2 cellular contexts compared by ENCODE assay signal in genomic region chr13:99415014-99415650, GRCh38.
TF ChIP-seq lines count a peak whose summit lies in the region.

No MANE protein-coding gene starts in this region.

TF ChIP-seq in GM12878, 131 proteins besides CTCF, POLR2A, EP300 and RAD21:
- TF ChIP-seq TCF3 (IDR thresholded peaks at IDR 0.05; ENCODE audit: borderline replicate concordance, insufficient read depth, low read depth, low read length), result 0 out of 2 replicates have a peak, but pooled peaks have one; percentile 21
- 0 out of 2 replicates have a peak, but pooled peaks have one; percentile 16 for TF ChIP-seq NFIC (IDR thresholded peaks at IDR 0.05; ENCODE audit: low read depth, low read length)
- TF ChIP-seq, protein P1, sequence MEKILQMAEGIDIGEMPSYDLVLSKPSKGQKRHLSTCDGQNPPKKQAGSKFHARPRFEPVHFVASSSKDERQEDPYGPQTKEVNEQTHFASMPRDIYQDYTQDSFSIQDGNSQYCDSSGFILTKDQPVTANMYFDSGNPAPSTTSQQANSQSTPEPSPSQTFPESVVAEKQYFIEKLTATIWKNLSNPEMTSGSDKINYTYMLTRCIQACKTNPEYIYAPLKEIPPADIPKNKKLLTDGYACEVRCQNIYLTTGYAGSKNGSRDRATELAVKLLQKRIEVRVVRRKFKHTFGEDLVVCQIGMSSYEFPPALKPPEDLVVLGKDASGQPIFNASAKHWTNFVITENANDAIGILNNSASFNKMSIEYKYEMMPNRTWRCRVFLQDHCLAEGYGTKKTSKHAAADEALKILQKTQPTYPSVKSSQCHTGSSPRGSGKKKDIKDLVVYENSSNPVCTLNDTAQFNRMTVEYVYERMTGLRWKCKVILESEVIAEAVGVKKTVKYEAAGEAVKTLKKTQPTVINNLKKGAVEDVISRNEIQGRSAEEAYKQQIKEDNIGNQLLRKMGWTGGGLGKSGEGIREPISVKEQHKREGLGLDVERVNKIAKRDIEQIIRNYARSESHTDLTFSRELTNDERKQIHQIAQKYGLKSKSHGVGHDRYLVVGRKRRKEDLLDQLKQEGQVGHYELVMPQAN (conservative IDR thresholded peaks at IDR 0.05), result no peak
- TF ChIP-seq PBX3 (IDR thresholded peaks at IDR 0.05; ENCODE audit: insufficient replicate concordance, low read depth, low read length), result peak; percentile 57

TF ChIP-seq in HepG2, 621 proteins besides CTCF, POLR2A, EP300 and RAD21:
- TF ChIP-seq, protein P2, sequence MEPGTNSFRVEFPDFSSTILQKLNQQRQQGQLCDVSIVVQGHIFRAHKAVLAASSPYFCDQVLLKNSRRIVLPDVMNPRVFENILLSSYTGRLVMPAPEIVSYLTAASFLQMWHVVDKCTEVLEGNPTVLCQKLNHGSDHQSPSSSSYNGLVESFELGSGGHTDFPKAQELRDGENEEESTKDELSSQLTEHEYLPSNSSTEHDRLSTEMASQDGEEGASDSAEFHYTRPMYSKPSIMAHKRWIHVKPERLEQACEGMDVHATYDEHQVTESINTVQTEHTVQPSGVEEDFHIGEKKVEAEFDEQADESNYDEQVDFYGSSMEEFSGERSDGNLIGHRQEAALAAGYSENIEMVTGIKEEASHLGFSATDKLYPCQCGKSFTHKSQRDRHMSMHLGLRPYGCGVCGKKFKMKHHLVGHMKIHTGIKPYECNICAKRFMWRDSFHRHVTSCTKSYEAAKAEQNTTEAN (CRISPR knock-in tag; conservative IDR thresholded peaks at IDR 0.05), result 0 out of 2 replicates have a peak, but pooled peaks have one; percentile 30
- TF ChIP-seq ZNF792 (CRISPR knock-in tag; IDR thresholded peaks at IDR 0.05), result no peak
